1 cellular context compared by ENCODE assay signal in the genomic region with DNA sequence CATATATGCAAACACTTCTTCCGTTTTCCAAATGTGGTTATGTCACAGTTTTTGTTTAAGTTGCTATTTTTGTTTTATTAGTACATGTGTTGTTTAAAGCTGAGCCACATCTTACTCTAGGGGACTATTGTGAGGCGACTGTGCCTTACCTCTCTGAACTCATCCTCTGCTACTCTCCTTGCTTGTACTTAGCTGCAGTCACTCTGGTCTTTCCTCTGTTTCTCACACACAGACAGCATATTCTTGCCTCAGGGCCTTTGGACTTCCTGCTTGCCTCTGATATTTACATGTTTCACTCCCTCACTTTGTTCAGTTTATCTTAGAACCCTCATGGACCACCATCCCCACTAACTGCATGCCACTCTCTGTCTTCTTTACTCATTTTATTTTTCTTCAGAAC.
TF ChIP-seq lines count a peak whose summit lies in the region.

No MANE protein-coding gene starts in this region.

TF ChIP-seq in GM12878, 131 proteins besides CTCF, POLR2A, EP300 and RAD21 (continued from another document):
- TF ChIP-seq, protein P1, sequence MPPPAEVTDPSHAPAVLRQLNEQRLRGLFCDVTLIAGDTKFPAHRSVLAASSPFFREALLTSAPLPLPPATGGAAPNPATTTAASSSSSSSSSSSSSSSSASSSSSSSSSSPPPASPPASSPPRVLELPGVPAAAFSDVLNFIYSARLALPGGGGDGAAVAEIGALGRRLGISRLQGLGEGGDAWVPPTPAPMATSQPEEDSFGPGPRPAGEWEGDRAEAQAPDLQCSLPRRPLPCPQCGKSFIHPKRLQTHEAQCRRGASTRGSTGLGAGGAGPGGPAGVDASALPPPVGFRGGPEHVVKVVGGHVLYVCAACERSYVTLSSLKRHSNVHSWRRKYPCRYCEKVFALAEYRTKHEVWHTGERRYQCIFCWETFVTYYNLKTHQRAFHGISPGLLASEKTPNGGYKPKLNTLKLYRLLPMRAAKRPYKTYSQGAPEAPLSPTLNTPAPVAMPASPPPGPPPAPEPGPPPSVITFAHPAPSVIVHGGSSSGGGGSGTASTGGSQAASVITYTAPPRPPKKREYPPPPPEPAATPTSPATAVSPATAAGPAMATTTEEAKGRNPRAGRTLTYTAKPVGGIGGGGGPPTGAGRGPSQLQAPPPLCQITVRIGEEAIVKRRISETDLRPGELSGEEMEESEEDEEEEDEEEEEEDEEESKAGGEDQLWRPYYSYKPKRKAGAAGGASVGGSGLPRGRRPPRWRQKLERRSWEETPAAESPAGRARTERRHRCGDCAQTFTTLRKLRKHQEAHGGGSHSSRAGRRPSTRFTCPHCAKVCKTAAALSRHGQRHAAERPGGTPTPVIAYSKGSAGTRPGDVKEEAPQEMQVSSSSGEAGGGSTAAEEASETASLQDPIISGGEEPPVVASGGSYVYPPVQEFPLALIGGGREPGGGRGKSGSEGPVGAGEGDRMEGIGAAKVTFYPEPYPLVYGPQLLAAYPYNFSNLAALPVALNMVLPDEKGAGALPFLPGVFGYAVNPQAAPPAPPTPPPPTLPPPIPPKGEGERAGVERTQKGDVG (CRISPR knock-in tag; IDR thresholded peaks at IDR 0.05) = no peak
- no peak for TF ChIP-seq SUPT20H (IDR thresholded peaks at IDR 0.05; ENCODE audit: borderline replicate concordance, control insufficient read depth, low read depth, low read length)
- TF ChIP-seq LARP7 (IDR thresholded peaks at IDR 0.05) = no peak
- no peak for TF ChIP-seq PML (IDR thresholded peaks at IDR 0.05; ENCODE audit: low read length)
- TF ChIP-seq BRCA1 (IDR thresholded peaks at IDR 0.05; ENCODE audit: low read depth, low read length) = no peak
- no peak for TF ChIP-seq SMARCA5 (IDR thresholded peaks at IDR 0.05)
- TF ChIP-seq TCF7 (IDR thresholded peaks at IDR 0.05; ENCODE audit: borderline replicate concordance) = no peak
